Comparison of ENCODE assay signal across 8 cellular contexts in the genomic region with DNA sequence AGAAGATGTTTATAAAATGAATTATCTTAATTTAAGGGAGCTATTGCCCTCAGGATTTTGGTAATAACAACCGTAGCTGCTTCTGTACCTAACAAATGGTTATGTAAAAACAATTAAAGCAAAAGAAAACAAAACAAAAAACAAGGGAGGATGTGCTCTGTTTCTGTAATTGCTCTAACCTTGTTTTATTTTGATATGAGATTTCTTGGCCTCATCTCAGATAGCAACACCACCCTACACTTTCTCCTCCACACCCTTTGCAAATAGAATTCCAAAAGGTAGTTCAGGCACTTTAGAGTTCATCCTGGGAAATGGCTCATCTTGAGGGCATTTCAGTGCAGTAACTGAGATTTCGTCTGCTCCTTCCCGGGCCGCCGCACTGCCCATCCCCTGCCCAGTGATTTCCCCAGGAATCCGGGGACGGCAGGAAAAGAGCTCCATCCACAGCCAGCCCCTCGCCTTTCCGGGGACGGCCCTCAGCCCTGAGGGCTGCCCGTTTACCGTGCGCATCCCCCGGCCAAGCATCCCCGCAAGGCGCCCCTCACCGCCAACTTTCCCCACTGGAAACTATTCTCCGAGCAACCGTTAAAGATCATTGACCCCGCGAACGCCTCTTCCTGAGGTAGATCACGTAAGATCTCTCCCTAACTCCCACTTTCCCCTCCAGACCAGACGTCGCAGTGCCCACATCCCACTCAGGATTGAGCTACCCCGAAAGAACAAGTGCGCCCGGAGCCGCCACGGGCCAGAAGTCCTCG. TPM values are rescaled to one million over a fixed set of nuclear protein-coding genes. Genes with fewer than 3 reads are reported as not detected.
DNase-seq lines count a peak whose midpoint lies in the region; ATAC-seq and TF ChIP-seq lines count a peak whose summit lies in the region.

No MANE protein-coding gene starts in this region.

- intact Hi-C loops in upper lobe of right lung (cut with DNase I), result loop anchor here (10.0 kb wide), 1 partner anchor 157 kb away; no protein-coding TSS in a partner anchor

- no peaks in the 10 kb centered on the region for H3K9me3 ChIP-seq in ES-I3 (ENCODE audit: control insufficient read depth, insufficient read depth, low read length)
- H3K9me3 ChIP-seq in upper lobe of right lung, result no peaks in the 10 kb centered on the region

- no peaks in the 10 kb centered on the region for H3K9me3 Mint-ChIP-seq in mesothelial cell of epicardium

- H3K4me1 ChIP-seq in ES-I3 (ENCODE audit: insufficient read depth, low read length) (0 out of 2 replicates have a peak, but pooled peaks cover 7% of the 10 kb centered on the region), upper lobe of right lung (peaks cover 47% of the 10 kb centered on the region)

- H3K27ac Mint-ChIP-seq in mesothelial cell of epicardium, result peak overlapping the region; percentile 94

- H3K4me3 ChIP-seq in upper lobe of right lung, result peak overlapping the region; percentile 81

- H3K4me1 Mint-ChIP-seq in mesothelial cell of epicardium, result peaks cover 28% of the 10 kb centered on the region

- TF ChIP-seq CTCF in mesothelial cell of epicardium (IDR thresholded peaks at IDR 0.05; ENCODE audit: unreplicated experiment) (no peak), upper lobe of right lung (IDR thresholded peaks at IDR 0.05) (no peak)

- peak overlapping the region; percentile 93 for H3K4me3 Mint-ChIP-seq in mesothelial cell of epicardium

- H3K27ac ChIP-seq in upper lobe of right lung, result peak overlapping the region; percentile 89

- peak overlapping the region; percentile 78 for H3K9ac ChIP-seq in ES-I3 (ENCODE audit: low read depth, low read length)

- DNase-seq in NCI-H69 (lab: John Stamatoyannopoulos, UW) (peak; percentile 55), dermis blood vessel endothelial cell (peak; percentile 19), mesothelial cell of epicardium (ENCODE audit: low spot score in 2 of 2, unreplicated experiment in 2 of 2) (peak in 1 of 2 experiments; percentile 64), upper lobe of right lung (no peak), NCI-H510A treated with DMSO at 0.1 percent for 48 hours (lab: John Stamatoyannopoulos, UW) (no peak), left lobe of liver (ENCODE audit: low spot score) (no peak)

- ATAC-seq in upper lobe of right lung, result no peak
- ATAC-seq in GM21723 (IDR thresholded peaks at IDR 0.05; ENCODE audit: unreplicated experiment), result no peak
- no peak for ATAC-seq in left lobe of liver

- no peaks in the 10 kb centered on the region for H3K27me3 ChIP-seq in upper lobe of right lung

- H3K36me3 ChIP-seq in ES-I3 (ENCODE audit: insufficient read depth, low read length), result no peaks in the 10 kb centered on the region
- H3K36me3 ChIP-seq in upper lobe of right lung, result no peaks in the 10 kb centered on the region

- H3K36me3 Mint-ChIP-seq in mesothelial cell of epicardium, result no peaks in the 10 kb centered on the region

- H3K27me3 Mint-ChIP-seq in mesothelial cell of epicardium (ENCODE audit: low read depth), result no peaks in the 10 kb centered on the region

RNA-seq across cellular contexts. Expression of a gene that starts 1.2 kb away (rescaled TPM):
- 49.5 and 82.3 TPM in 2 replicates for total RNA-seq in dermis blood vessel endothelial cell
- 48.3 to 52.4 TPM (median 49.9 TPM) in 3 replicates for total RNA-seq in mesothelial cell of epicardium
- total RNA-seq in upper lobe of right lung, result 50.0 TPM
- total RNA-seq in left lobe of liver, result 12.7 TPM

RNA-seq across cellular contexts. Expression of a gene that starts 11.9 kb away (rescaled TPM):
- 29.3 and 167 TPM in 2 replicates for total RNA-seq in dermis blood vessel endothelial cell
- total RNA-seq in mesothelial cell of epicardium, result 67.4 to 68.5 TPM (median 68.0 TPM) in 3 replicates
- 39.3 TPM for total RNA-seq in upper lobe of right lung
- 14.1 TPM for total RNA-seq in left lobe of liver

Comparison
In these comparisons a context has a peak if more than half of its experiments do, and no peak if none do; other contexts are left out.
1. DNase-seq: peak in NCI-H69 (single experiment) and dermis blood vessel endothelial cell (single experiment); none in upper lobe of right lung (single experiment), NCI-H510A treated with DMSO at 0.1 percent for 48 hours (single experiment) and left lobe of liver (single experiment).